Comparison of ENCODE assay signal across 8 cellular contexts in the genomic region with DNA sequence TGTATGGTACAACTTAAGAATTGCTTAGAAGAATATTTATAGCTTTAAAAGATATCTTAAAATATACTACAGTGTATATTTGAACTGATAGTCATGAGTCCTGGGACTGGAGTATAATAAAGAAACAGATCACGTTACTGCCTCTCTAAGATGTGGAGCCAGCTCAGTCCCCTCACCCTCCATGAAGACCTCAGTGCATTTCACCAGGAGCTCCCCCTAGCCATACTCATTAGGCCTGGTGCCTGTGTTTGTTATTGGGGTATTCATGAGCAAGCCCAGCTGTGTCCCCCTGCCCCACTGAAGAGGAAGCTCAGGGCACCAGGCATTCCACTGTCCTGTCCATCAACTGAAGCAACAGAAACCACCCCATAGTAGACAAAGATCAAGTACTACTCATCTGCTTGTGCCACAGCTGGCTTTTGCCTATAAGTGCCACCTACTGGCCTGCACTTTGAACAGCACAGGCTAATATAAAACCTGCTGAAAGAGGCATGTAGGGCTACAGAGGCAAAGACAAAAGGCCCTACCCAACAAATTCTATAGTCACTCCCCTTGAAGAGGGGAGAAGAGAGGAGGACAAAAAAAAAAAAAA.
A peak's percentile ranks its signal among the peaks of the same experiment; 100 is the strongest.
DNase-seq lines count a peak whose midpoint lies in the region; ATAC-seq and TF ChIP-seq lines count a peak whose summit lies in the region.

No MANE protein-coding gene starts in this region.

- H3K9me3 ChIP-seq in transverse colon = no peaks in the 10 kb centered on the region

- no peak for TF ChIP-seq EP300 in transverse colon (IDR thresholded peaks at IDR 0.05; ENCODE audit: low read depth)

- POLR2A ChIA-PET in HEK293T (lab: Yijun Ruan, JAX) = no interaction called here

- no peaks in the 10 kb centered on the region for H3K36me3 ChIP-seq in transverse colon

- 78 to 80% methylated on average over 1 of the region's 1 CpG for WGBS in transverse colon (ENCODE audit: low coverage in 1 of 2), 2 donors

- H3K9me3 Mint-ChIP-seq in activated CD4-positive, alpha-beta T cell treated with anti-CD3 and anti-CD28 coated beads, Interleukin-2, amount 10 ng/mL, durations not matched to agents 24 days and 14 days = peaks cover 3% of the 10 kb centered on the region

- DNase-seq in GM10266 (ENCODE audit: extremely low spot score) (peak; percentile 16), HEK293T (ENCODE audit: extremely low spot score) (peak; percentile 31), NCI-H82 (lab: John Stamatoyannopoulos, UW) (peak; percentile 46), epithelial cell of esophagus (ENCODE audit: low read depth) (peak; percentile 61), transverse colon (no peak), midbrain (lab: John Stamatoyannopoulos, UW) (no peak)
- DNase-seq in activated CD4-positive, alpha-beta T cell treated with anti-CD3 and anti-CD28 coated beads, Interleukin-2, amount 10 ng/mL, durations not matched to agents 24 days and 14 days = no peak

- H3K36me3 Mint-ChIP-seq in activated CD4-positive, alpha-beta T cell treated with anti-CD3 and anti-CD28 coated beads, Interleukin-2, amount 10 ng/mL, durations not matched to agents 24 days and 14 days (ENCODE audit: low read depth) = no peaks in the 10 kb centered on the region

- H3K4me3 Mint-ChIP-seq in activated CD4-positive, alpha-beta T cell treated with anti-CD3 and anti-CD28 coated beads, Interleukin-2, amount 10 ng/mL, durations not matched to agents 24 days and 14 days = no peak overlapping the region

- intact Hi-C loops in transverse colon (cut with DNase I; ENCODE audit: low total_unique reads) = no loop called here
- intact Hi-C loops in activated CD4-positive, alpha-beta T cell treated with anti-CD3 and anti-CD28 coated beads, Interleukin-2, amount 10 ng/mL, durations not matched to agents 24 days and 14 days (cut with micrococcal nuclease) = no loop called here

- TF ChIP-seq CTCF in GM10266 (IDR thresholded peaks at IDR 0.05; ENCODE audit: control insufficient read depth, insufficient read depth, low read depth, missing control alignments) = peak; percentile 62
- TF ChIP-seq CTCF in epithelial cell of esophagus (IDR thresholded peaks at IDR 0.05; ENCODE audit: insufficient read depth, low read depth, low read length, missing control alignments) = peak; percentile 88
- peak in 4 of 5 experiments; percentile 11 to 42 (median 21) for TF ChIP-seq CTCF in transverse colon (IDR thresholded peaks at IDR 0.05)

- no peak for ATAC-seq in GM21381 (IDR thresholded peaks at IDR 0.05; ENCODE audit: unreplicated experiment)

- H3K27ac ChIP-seq in transverse colon = no peak overlapping the region

- peaks cover 0 to 3% (median 0%) of the 10 kb centered on the region in 4 donors for H3K4me1 ChIP-seq in transverse colon

- CTCF ChIA-PET in HEK293T (lab: Yijun Ruan, JAX) = interaction anchor here (0.6 to 1.2 kb wide), 2 partner anchors 25 to 604 kb away, joined by 3 read pairs; no protein-coding TSS in a partner anchor

- in situ Hi-C loops in transverse colon (cut with MboI; ENCODE audit: low pct_ligation_motif_present in 1 of 4, low pct_unique_long_range_greater_than_20kb in 1 of 4, low sequenced_read_pairs in 3 of 4) = no loop called here

- no peaks in the 10 kb centered on the region for H3K27me3 ChIP-seq in transverse colon

- no peaks in the 10 kb centered on the region for H3K4me1 Mint-ChIP-seq in activated CD4-positive, alpha-beta T cell treated with anti-CD3 and anti-CD28 coated beads, Interleukin-2, amount 10 ng/mL, durations not matched to agents 24 days and 14 days

- H3K27me3 Mint-ChIP-seq in activated CD4-positive, alpha-beta T cell treated with anti-CD3 and anti-CD28 coated beads, Interleukin-2, amount 10 ng/mL, durations not matched to agents 24 days and 14 days = no peaks in the 10 kb centered on the region

- H3K4me3 ChIP-seq in epithelial cell of esophagus (ENCODE audit: low read length) = no peak overlapping the region
- H3K4me3 ChIP-seq in transverse colon = no peak overlapping the region

- TF ChIP-seq POLR2A in transverse colon (IDR thresholded peaks at IDR 0.05) = no peak

- no peak overlapping the region for H3K27ac Mint-ChIP-seq in activated CD4-positive, alpha-beta T cell treated with anti-CD3 and anti-CD28 coated beads, Interleukin-2, amount 10 ng/mL, durations not matched to agents 24 days and 14 days

TF ChIP-seq in HEK293T, 16 proteins besides CTCF, POLR2A, EP300 and RAD21:
- TF ChIP-seq, protein P1, sequence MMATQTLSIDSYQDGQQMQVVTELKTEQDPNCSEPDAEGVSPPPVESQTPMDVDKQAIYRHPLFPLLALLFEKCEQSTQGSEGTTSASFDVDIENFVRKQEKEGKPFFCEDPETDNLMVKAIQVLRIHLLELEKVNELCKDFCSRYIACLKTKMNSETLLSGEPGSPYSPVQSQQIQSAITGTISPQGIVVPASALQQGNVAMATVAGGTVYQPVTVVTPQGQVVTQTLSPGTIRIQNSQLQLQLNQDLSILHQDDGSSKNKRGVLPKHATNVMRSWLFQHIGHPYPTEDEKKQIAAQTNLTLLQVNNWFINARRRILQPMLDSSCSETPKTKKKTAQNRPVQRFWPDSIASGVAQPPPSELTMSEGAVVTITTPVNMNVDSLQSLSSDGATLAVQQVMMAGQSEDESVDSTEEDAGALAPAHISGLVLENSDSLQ (IDR thresholded peaks at IDR 0.05) = 0 out of 2 replicates have a peak, but pooled peaks have one; percentile 15
- TF ChIP-seq LEF1 (IDR thresholded peaks at IDR 0.05; ENCODE audit: borderline replicate concordance) = no peak
TF ChIP-seq in HEK293T: peak in this region for 1.

Comparison
In these comparisons a context has a peak if more than half of its experiments do, and no peak if none do; other contexts are left out.
1. DNase-seq: peak in GM10266 (single experiment), HEK293T (single experiment), NCI-H82 (single experiment) and epithelial cell of esophagus (single experiment); none in transverse colon (single experiment), midbrain (single experiment) and activated CD4-positive, alpha-beta T cell treated with anti-CD3 and anti-CD28 coated beads, Interleukin-2, amount 10 ng/mL, durations not matched to agents 24 days and 14 days (single experiment).
2. CTCF ChIP-seq: peak in every context shown above with its lines; median percentile 88 in epithelial cell of esophagus; 62 in GM10266; 21 in transverse colon.